In genomic region chr22:30921108-30921507, GRCh38 we compare ENCODE assay signal across 11 cellular contexts.
DNase-seq lines count a peak whose midpoint lies in the region; ATAC-seq, FAIRE-seq and TF ChIP-seq lines count a peak whose summit lies in the region.
"Had no signal": no experiment of that assay in that cellular context is flagged by ENCODE, and none has a peak within 500 bp of the region (broad histone marks: within the 10 kb centered on the region; RNA-seq: fewer than 3 reads in every experiment).

No MANE protein-coding gene starts in this region.

- H3K36me3 ChIP-seq in duodenal mucosa (ENCODE audit: control insufficient read depth in 1 of 2, insufficient read depth in 2 of 2, low read length in 2 of 2) (peaks cover 7 to 10% of the 10 kb centered on the region in 2 donors), rectal smooth muscle tissue (ENCODE audit: control insufficient read depth, insufficient read depth, low read length) (peaks cover 6% of the 10 kb centered on the region)

- no peaks in the 10 kb centered on the region for H3K27me3 ChIP-seq in duodenal mucosa (ENCODE audit: control insufficient read depth in 1 of 2, insufficient read depth in 2 of 2, low read length in 2 of 2)
- H3K27me3 ChIP-seq in rectal smooth muscle tissue (ENCODE audit: control insufficient read depth, insufficient read depth, low read length) = no peaks in the 10 kb centered on the region

- H3K9ac ChIP-seq in duodenal mucosa (ENCODE audit: low read depth in 1 of 2, low read length in 2 of 2) (peak overlapping the region; percentile 10 to 59), rectal smooth muscle tissue (ENCODE audit: low read length) (no peak overlapping the region)

- H3K4me3 ChIP-seq in duodenal mucosa (ENCODE audit: low read depth in 1 of 2, low read length in 2 of 2) (peak overlapping the region; percentile 62), rectal smooth muscle tissue (ENCODE audit: low read length) (peak overlapping the region; percentile 21)

- no peak for TF ChIP-seq POLR2A in erythroblast (IDR thresholded peaks at IDR 0.05; ENCODE audit: low read length)

- peak; percentile 7 to 9 for DNase-seq in NCI-H526 (lab: John Stamatoyannopoulos, UW)
- no peak for DNase-seq in NCI-H526 treated with DMSO at 0.1 percent for 48 hours (lab: John Stamatoyannopoulos, UW)
- DNase-seq in NCI-H1105 treated with DMSO at 0.1 percent for 48 hours (lab: John Stamatoyannopoulos, UW) = peak; percentile 47
- no peak for DNase-seq in erythroblast (lab: John Stamatoyannopoulos, UW)
- DNase-seq in GM19239 (ENCODE audit: insufficient read length, low spot score) = no peak
- DNase-seq: activated CD4-positive, CD25-positive, alpha-beta regulatory T cell treated with anti-CD3 and anti-CD28 coated beads, Interleukin-2, amount 50 U/mL, for 72 hours; effector CD8-positive, alpha-beta T cell; stimulated activated CD8-positive, alpha-beta memory T cell treated with anti-CD3 and anti-CD28 coated beads, Interleukin-4, amount 100 ng/mL, for 48 hours had no signal

- no peaks in the 10 kb centered on the region for H3K9me3 ChIP-seq in duodenal mucosa (ENCODE audit: control insufficient read depth in 1 of 2, low read length in 2 of 2)

- H3K4me1 ChIP-seq in duodenal mucosa (ENCODE audit: control insufficient read depth in 1 of 2, insufficient read depth in 2 of 2, low read length in 2 of 2) = peaks cover 4 to 5% of the 10 kb centered on the region in 2 donors
- H3K4me1 ChIP-seq in rectal smooth muscle tissue (ENCODE audit: control insufficient read depth, insufficient read depth, low read length) = no peaks in the 10 kb centered on the region

- FAIRE-seq in GM19239 (lab: Jason Lieb, UNC) = no peak

- H3K27ac ChIP-seq in duodenal mucosa (ENCODE audit: low read depth, low read length) (no peak overlapping the region), rectal smooth muscle tissue (ENCODE audit: low read depth, low read length) (no peak overlapping the region)

- ATAC-seq in GM19351 (IDR thresholded peaks at IDR 0.05; ENCODE audit: unreplicated experiment) = no peak

Comparison
In these comparisons a context has a peak if more than half of its experiments do, and no peak if none do; other contexts are left out.
1. DNase-seq: peak in NCI-H526 (2 of 2) and NCI-H1105 treated with DMSO at 0.1 percent for 48 hours (single experiment); none in NCI-H526 treated with DMSO at 0.1 percent for 48 hours (single experiment), erythroblast (0 of 2) and GM19239 (single experiment).